8 cellular contexts compared by ENCODE assay signal in the genomic region with DNA sequence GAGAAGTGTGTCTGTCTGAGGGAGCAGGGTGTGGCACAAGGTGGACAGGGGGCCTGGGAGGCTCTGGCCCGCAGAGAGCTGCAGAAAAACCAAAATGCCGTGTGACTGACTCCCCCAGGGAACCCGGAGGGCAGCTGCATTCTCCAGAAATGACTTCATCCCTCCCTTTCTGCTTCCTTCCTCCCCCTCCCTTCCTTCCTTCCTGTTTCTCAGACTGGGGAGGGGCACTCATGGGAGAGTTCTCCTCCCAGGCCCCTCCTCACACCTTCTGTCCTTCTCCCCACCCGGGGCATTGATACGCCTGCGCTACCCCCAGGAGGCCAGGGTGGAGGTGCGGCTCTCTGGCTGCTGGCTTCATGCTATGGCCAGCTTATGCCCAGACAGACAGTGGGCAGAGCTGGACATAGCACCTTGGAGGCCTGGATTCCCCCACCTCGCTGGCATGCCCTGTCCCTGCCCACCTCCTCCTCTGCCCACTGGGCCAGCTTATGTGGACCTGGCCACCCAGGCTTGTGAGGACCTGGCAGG. TPM values are rescaled to one million over a fixed set of nuclear protein-coding genes. Genes with fewer than 3 reads are reported as not detected.
DNase-seq lines count a peak whose midpoint lies in the region; ATAC-seq, FAIRE-seq and TF ChIP-seq lines count a peak whose summit lies in the region.

No MANE protein-coding gene starts in this region.

- POLR2A ChIA-PET in GM12878 (lab: Charles Lee), result no interaction called here

- FAIRE-seq in GM12878 (lab: Jason Lieb, UNC) (no peak), keratinocyte (lab: Jason Lieb, UNC) (peak; percentile 94)

- H4K20me1 ChIP-seq in BLaER1 treated with 17β-estradiol and CSF1 and Interleukin-3, amounts not matched to agents 10 nM and 100 nM, result no peaks in the 10 kb centered on the region; a peak in 1 of 22 replicates
- H4K20me1 ChIP-seq in GM12878 (ENCODE audit: control insufficient read depth, insufficient read depth) (no peaks in the 10 kb centered on the region), keratinocyte (ENCODE audit: control insufficient read depth, extremely low read depth, insufficient read depth, low read length) (no peaks in the 10 kb centered on the region)

- no peaks in the 10 kb centered on the region for H3K9me3 ChIP-seq in BLaER1 treated with 17β-estradiol and CSF1 and Interleukin-3, amounts not matched to agents 10 nM and 100 nM (replicated peaks in 1 of 11)
- no peaks in the 10 kb centered on the region for H3K9me3 ChIP-seq in GM12878 (replicated peaks; ENCODE audit: control insufficient read depth, insufficient read depth, low read length)
- no peaks in the 10 kb centered on the region for H3K9me3 ChIP-seq in keratinocyte (ENCODE audit: control insufficient read depth, low read depth, low read length)
- no peaks in the 10 kb centered on the region for H3K9me3 ChIP-seq in upper lobe of left lung

- dilution Hi-C loops in keratinocyte (cut with MboI; ENCODE audit: extremely low pct_ligation_motif_present, low sequenced_read_pairs), result no loop called here

- WGBS in GM12878 (ENCODE audit: insufficient coverage, insufficient replicate concordance, low lambda C conversion rate, missing lambda C conversion rate), result 11% methylated on average over 8 of the region's 8 CpGs
- WGBS in upper lobe of left lung, 2 donors, result 22 to 31% methylated on average over 8 of the region's 8 CpGs

- peak overlapping the region in 10 of 11 experiments; percentile 6 to 92 (median 71); a peak in 17 of 22 replicates for H3K9ac ChIP-seq in BLaER1 treated with 17β-estradiol and CSF1 and Interleukin-3, amounts not matched to agents 10 nM and 100 nM
- H3K9ac ChIP-seq in GM12878 (ENCODE audit: control insufficient read depth, insufficient read depth, low read length) (no peak overlapping the region), keratinocyte (ENCODE audit: control insufficient read depth, extremely low read depth, insufficient read depth, low read length) (no peak overlapping the region)

- in situ Hi-C loops in KBM-7 (cut with MboI; ENCODE audit: low pct_unique_long_range_greater_than_20kb, low sequenced_read_pairs) (no loop called here), GM12878 (cut with MboI) (no loop called here)

- H3K79me2 ChIP-seq in GM12878 (ENCODE audit: control insufficient read depth, insufficient read depth, low read length) (no peaks in the 10 kb centered on the region), keratinocyte (ENCODE audit: control insufficient read depth, insufficient read depth, low read length) (no peaks in the 10 kb centered on the region)

- peak overlapping the region in 8 of 10 experiments; percentile 33 to 57 (median 46); a peak in 15 of 20 replicates for H3K4me3 ChIP-seq in BLaER1 treated with 17β-estradiol and CSF1 and Interleukin-3, amounts not matched to agents 10 nM and 100 nM
- H3K4me3 ChIP-seq in GM12878, result no peak overlapping the region
- H3K4me3 ChIP-seq in keratinocyte (ENCODE audit: control insufficient read depth in 2 of 3, extremely low read depth in 1 of 3, insufficient read depth in 2 of 3, low read depth in 1 of 3, low read length in 3 of 3), result no peak overlapping the region
- no peak overlapping the region for H3K4me3 ChIP-seq in upper lobe of left lung

- no peak for TF ChIP-seq RAD21 in GM12878 (IDR thresholded peaks at IDR 0.05; ENCODE audit: insufficient read depth, low read depth, low read length)

- H3K27me3 ChIP-seq in BLaER1 treated with 17β-estradiol and CSF1 and Interleukin-3, amounts not matched to agents 10 nM and 100 nM, result peaks cover 0 to 22% (median 0%) of the 10 kb centered on the region in 11 experiments; a peak in 3 of 22 replicates
- H3K27me3 ChIP-seq in GM12878 (replicated peaks in 1 of 2; ENCODE audit: control insufficient read depth in 2 of 2, insufficient read depth in 2 of 2, low read length in 1 of 2) (no peaks in the 10 kb centered on the region), keratinocyte (ENCODE audit: control insufficient read depth, extremely low read depth, insufficient read depth, low read length) (no peaks in the 10 kb centered on the region), upper lobe of left lung (no peaks in the 10 kb centered on the region)

- H3K36me3 ChIP-seq in BLaER1 treated with 17β-estradiol and CSF1 and Interleukin-3, amounts not matched to agents 10 nM and 100 nM, result no peaks in the 10 kb centered on the region
- no peaks in the 10 kb centered on the region for H3K36me3 ChIP-seq in GM12878 (ENCODE audit: control insufficient read depth in 2 of 2, insufficient read depth in 2 of 2, low read length in 1 of 2)
- no peaks in the 10 kb centered on the region for H3K36me3 ChIP-seq in keratinocyte (ENCODE audit: control insufficient read depth in 2 of 2, extremely low read depth in 1 of 2, insufficient read depth in 2 of 2, low read length in 2 of 2)
- peaks cover 0 to 37% (median 0%) of the 10 kb centered on the region in 4 donors for H3K36me3 ChIP-seq in upper lobe of left lung

- CTCF ChIA-PET in GM12878 (lab: Yijun Ruan, JAX), result interaction anchor here (0.7 kb wide), 1 partner anchor 272 kb away, joined by 3 read pairs; no protein-coding TSS in a partner anchor

- peak overlapping the region; percentile 88 to 100 (median 97) for H3K4me2 ChIP-seq in BLaER1 treated with 17β-estradiol and CSF1 and Interleukin-3, amounts not matched to agents 10 nM and 100 nM
- H3K4me2 ChIP-seq in GM12878 (ENCODE audit: control insufficient read depth, insufficient read depth) (no peak overlapping the region), keratinocyte (ENCODE audit: control insufficient read depth, extremely low read depth, insufficient read depth, low read depth, low read length) (peak overlapping the region; percentile 15)

- SMC1A ChIA-PET in GM12878 (lab: Charles Lee; ENCODE audit: uncharacterized antibody, unreplicated experiment), result no interaction called here

- peaks cover 85 to 100% (median 100%) of the 10 kb centered on the region in 10 experiments for H3K4me1 ChIP-seq in BLaER1 treated with 17β-estradiol and CSF1 and Interleukin-3, amounts not matched to agents 10 nM and 100 nM
- H3K4me1 ChIP-seq in GM12878 (ENCODE audit: control insufficient read depth, insufficient read depth, low read length) (peaks cover 13% of the 10 kb centered on the region), keratinocyte (ENCODE audit: control insufficient read depth, extremely low read depth, insufficient read depth, low read length) (peaks cover 12% of the 10 kb centered on the region), upper lobe of left lung (peaks cover 61 to 98% (median 85%) of the 10 kb centered on the region in 4 donors)

- TF ChIP-seq POLR2A in GM12878 (IDR thresholded peaks at IDR 0.05; ENCODE audit: low read depth, low read length), result no peak
- peak in 1 of 4 donors; percentile 9 for TF ChIP-seq POLR2A in upper lobe of left lung (IDR thresholded peaks at IDR 0.05)

- no peak for TF ChIP-seq EP300 in GM12878 (IDR thresholded peaks at IDR 0.05; ENCODE audit: borderline replicate concordance in 1 of 2, control insufficient read depth in 1 of 2, low read depth in 2 of 2, low read length in 2 of 2)
- TF ChIP-seq EP300 in upper lobe of left lung (IDR thresholded peaks at IDR 0.05), result peak in 2 of 4 donors; percentile 93 to 97

- BruUV-seq in GM12878 (replicated peaks; lab: Mats Ljungman, UMichigan), result no TSS peak

- ATAC-seq in GM12878, result no peak
- peak; percentile 3 to 60 for ATAC-seq in upper lobe of left lung (ENCODE audit: low FRiP score in 2 of 2)
- ATAC-seq in GM19324 (IDR thresholded peaks at IDR 0.05; ENCODE audit: low FRiP score, unreplicated experiment), result no peak
- no peak for ATAC-seq in GM19455 (IDR thresholded peaks at IDR 0.05; ENCODE audit: unreplicated experiment)

- RAD21 ChIA-PET in GM12878 (lab: Charles Lee; ENCODE audit: unreplicated experiment), result no interaction called here

- peak overlapping the region in 9 of 11 experiments; percentile 53 to 99 (median 88); a peak in 18 of 22 replicates for H3K27ac ChIP-seq in BLaER1 treated with 17β-estradiol and CSF1 and Interleukin-3, amounts not matched to agents 10 nM and 100 nM
- H3K27ac ChIP-seq in GM12878 (ENCODE audit: control insufficient read depth, insufficient read depth) (no peak overlapping the region), keratinocyte (ENCODE audit: control insufficient read depth, insufficient read depth, low read length) (peak overlapping the region; percentile 60), upper lobe of left lung (peak overlapping the region; percentile 86 to 93 (median 86))

- intact Hi-C loops in GM12878 (cut with micrococcal nuclease; ENCODE audit: unreplicated experiment), result loop anchor here (5.0 kb wide), 1 partner anchor 40 kb away; no protein-coding TSS in a partner anchor

- no peaks in the 10 kb centered on the region for H3K9me1 ChIP-seq in keratinocyte (ENCODE audit: control insufficient read depth, extremely low read depth, insufficient read depth, low read length)

- no peak for TF ChIP-seq CTCF in GM12878 (IDR thresholded peaks at IDR 0.05 in 2 of 3, conservative IDR thresholded peaks at IDR 0.05 in 1 of 3; ENCODE audit: control insufficient read depth in 2 of 3, extremely low read depth in 1 of 3, insufficient read depth in 1 of 3, low read depth in 3 of 3, low read length in 3 of 3)
- peak in 1 of 3 experiments; percentile 19 for TF ChIP-seq CTCF in keratinocyte (optimal IDR thresholded peaks at IDR 0.05 in 1 of 3, IDR thresholded peaks at IDR 0.05 in 1 of 3, conservative IDR thresholded peaks at IDR 0.05 in 1 of 3; ENCODE audit: extremely low read depth in 1 of 3, insufficient read depth in 2 of 3, low read length in 3 of 3)
- no peak for TF ChIP-seq CTCF in upper lobe of left lung (IDR thresholded peaks at IDR 0.05)

- H2AFZ ChIP-seq in GM12878 (ENCODE audit: control insufficient read depth, low read depth, low read length) (no peak overlapping the region), keratinocyte (ENCODE audit: control insufficient read depth, low read length) (peak overlapping the region; percentile 63)

- DNase-seq in KBM-7 (peak; percentile 62), GM12878 (ENCODE audit: low read depth, low spot score) (no peak), keratinocyte (ENCODE audit: low read depth, low spot score) (peak; percentile 75), upper lobe of left lung (peak; percentile 39 to 53), C1 segment of cervical spinal cord (lab: John Stamatoyannopoulos, UW) (no peak)

RNA-seq across cellular contexts. Expression of a gene that starts 8.2 kb away (rescaled TPM):
- total RNA-seq in GM12878 (2013; cell fraction: nucleolus; rRNA removed), result not detected in 2 replicates
- total RNA-seq in GM12878 (2014; rRNA removed) (not detected in 2 replicates), GM12878 (2014; rRNA removed; fragmentation: Illumina TruSeq; extraction: Trizol) (not detected in 2 replicates), GM12878 (2021) (not detected in 2 replicates), upper lobe of left lung (under 1 TPM in 3 of 6 donors, not detected in 3; 0.17 to 0.46 (median 0.24) TPM)
- polyA plus RNA-seq in GM12878 (2011; ENCODE audit: low read depth), result not detected
- polyA plus RNA-seq in GM12878 (2011; rRNA removed) (not detected in 2 replicates), GM12878 (2014; fragmentation: Illumina TruSeq; extraction: Trizol) (not detected in 2 replicates), GM12878 (2014; fragmentation: Nextera tagmentation; extraction: Ambion mirVana) (not detected), GM12878 (2014; rRNA removed) (not detected in 2 replicates), GM12878 (2016; fragmentation: Nextera tagmentation; extraction: Ambion mirVana) (not detected), keratinocyte (not detected in 3 replicates)
- not detected in 2 replicates for polyA plus RNA-seq in GM12878 (2011; cell fraction: cytosol; rRNA removed)
- polyA plus RNA-seq in GM12878 (2011; cell fraction: nucleus; rRNA removed), result not detected in 2 replicates
- not detected in 2 replicates for polyA plus RNA-seq in GM12878 (2012)
- not detected in 2 replicates for polyA minus RNA-seq in GM12878 (2011; rRNA and poly(A)+ RNA removed)
- not detected in 2 replicates for polyA minus RNA-seq in GM12878 (2011; cell fraction: cytosol; rRNA and poly(A)+ RNA removed)
- not detected in 2 replicates for polyA minus RNA-seq in GM12878 (2011; cell fraction: nucleus; rRNA and poly(A)+ RNA removed)
- not detected for polyA plus RNA-seq in keratinocyte (2011; ENCODE audit: low read depth)
- polyA plus RNA-seq in keratinocyte (2011; cell fraction: cytosol; rRNA removed), result not detected in 2 replicates
- polyA plus RNA-seq in keratinocyte (2011; cell fraction: nucleus; rRNA removed), result not detected in 2 replicates
- not detected in 2 replicates for polyA plus RNA-seq in keratinocyte (2012; ENCODE audit: low replicate concordance)
- 0.58 TPM in 1 of 3 replicates, not detected in the others for polyA minus RNA-seq in keratinocyte
- polyA minus RNA-seq in keratinocyte (2011; cell fraction: cytosol; rRNA and poly(A)+ RNA removed), result not detected
- polyA minus RNA-seq in keratinocyte (2011; cell fraction: nucleus; rRNA and poly(A)+ RNA removed), result not detected in 2 replicates

RNA-seq across cellular contexts. Expression of a gene that starts 37.5 kb away (rescaled TPM):
- total RNA-seq in GM12878 (2013; cell fraction: nucleolus; rRNA removed), result 0.50 TPM in 1 of 2 replicates, not detected in the other
- total RNA-seq in GM12878 (2014; rRNA removed) (0.06 and 0.11 TPM in 2 replicates), GM12878 (2014; rRNA removed; fragmentation: Illumina TruSeq; extraction: Trizol) (0.13 TPM in 1 of 2 replicates, not detected in the other), GM12878 (2021) (0.51 and 0.74 TPM in 2 replicates), upper lobe of left lung (100 to 1,000 TPM in 4 of 6 donors, 10 to 100 TPM in 2; 33.6 to 169 (median 109) TPM)
- 0.55 TPM for polyA plus RNA-seq in GM12878 (2011; ENCODE audit: low read depth)
- polyA plus RNA-seq in GM12878 (2011; rRNA removed) (not detected in 2 replicates), GM12878 (2014; fragmentation: Illumina TruSeq; extraction: Trizol) (0.19 TPM in 1 of 2 replicates, not detected in the other), GM12878 (2014; fragmentation: Nextera tagmentation; extraction: Ambion mirVana) (under 1 TPM in 1 of 2 experiments, not detected in 1; 0.07 TPM), GM12878 (2014; rRNA removed) (0.58 and 0.81 TPM in 2 replicates), GM12878 (2016; fragmentation: Nextera tagmentation; extraction: Ambion mirVana) (under 1 TPM; 0.14 to 0.19 TPM), keratinocyte (not detected in 3 replicates)
- polyA plus RNA-seq in GM12878 (2011; cell fraction: cytosol; rRNA removed), result 0.04 and 0.05 TPM in 2 replicates
- 0.13 TPM in 1 of 2 replicates, not detected in the other for polyA plus RNA-seq in GM12878 (2011; cell fraction: nucleus; rRNA removed)
- 0.87 and 1.1 TPM in 2 replicates for polyA plus RNA-seq in GM12878 (2012)
- polyA minus RNA-seq in GM12878 (2011; rRNA and poly(A)+ RNA removed), result 0.29 TPM in 1 of 2 replicates, not detected in the other
- polyA minus RNA-seq in GM12878 (2011; cell fraction: cytosol; rRNA and poly(A)+ RNA removed), result not detected in 2 replicates
- polyA minus RNA-seq in GM12878 (2011; cell fraction: nucleus; rRNA and poly(A)+ RNA removed), result not detected in 2 replicates
- not detected for polyA plus RNA-seq in keratinocyte (2011; ENCODE audit: low read depth)
- 0.05 and 0.11 TPM in 2 replicates for polyA plus RNA-seq in keratinocyte (2011; cell fraction: cytosol; rRNA removed)
- 0.10 and 0.39 TPM in 2 replicates for polyA plus RNA-seq in keratinocyte (2011; cell fraction: nucleus; rRNA removed)
- 0.24 TPM in 1 of 2 replicates, not detected in the other for polyA plus RNA-seq in keratinocyte (2012; ENCODE audit: low replicate concordance)
- 0.06 TPM in 1 of 3 replicates, not detected in the others for polyA minus RNA-seq in keratinocyte
- polyA minus RNA-seq in keratinocyte (2011; cell fraction: cytosol; rRNA and poly(A)+ RNA removed), result not detected
- polyA minus RNA-seq in keratinocyte (2011; cell fraction: nucleus; rRNA and poly(A)+ RNA removed), result not detected in 2 replicates

Comparison
In these comparisons a context has a peak if more than half of its experiments do, and no peak if none do; other contexts are left out.
1. H3K4me3 ChIP-seq: peak in BLaER1 treated with 17β-estradiol and CSF1 and Interleukin-3, amounts not matched to agents 10 nM and 100 nM (8 of 10); none in GM12878 (single experiment), keratinocyte (0 of 3) and upper lobe of left lung (0 of 4).
2. H3K9ac ChIP-seq: peak in BLaER1 treated with 17β-estradiol and CSF1 and Interleukin-3, amounts not matched to agents 10 nM and 100 nM (10 of 11); none in GM12878 (single experiment) and keratinocyte (single experiment).
3. DNase-seq: peak in KBM-7 (single experiment), keratinocyte (single experiment) and upper lobe of left lung (2 of 2); none in GM12878 (single experiment) and C1 segment of cervical spinal cord (0 of 14).
4. ATAC-seq: peak in upper lobe of left lung (2 of 2); none in GM12878 (single experiment), GM19324 (single experiment) and GM19455 (single experiment).
5. RNA of a gene that starts 37.5 kb away (total RNA-seq): 33.6 to 169 TPM in upper lobe of left lung; 0.06 to 0.74 TPM in GM12878; every median in the first group is over 10 times any median in the second.